Comparison of ENCODE assay signal across 8 cellular contexts in the genomic region with DNA sequence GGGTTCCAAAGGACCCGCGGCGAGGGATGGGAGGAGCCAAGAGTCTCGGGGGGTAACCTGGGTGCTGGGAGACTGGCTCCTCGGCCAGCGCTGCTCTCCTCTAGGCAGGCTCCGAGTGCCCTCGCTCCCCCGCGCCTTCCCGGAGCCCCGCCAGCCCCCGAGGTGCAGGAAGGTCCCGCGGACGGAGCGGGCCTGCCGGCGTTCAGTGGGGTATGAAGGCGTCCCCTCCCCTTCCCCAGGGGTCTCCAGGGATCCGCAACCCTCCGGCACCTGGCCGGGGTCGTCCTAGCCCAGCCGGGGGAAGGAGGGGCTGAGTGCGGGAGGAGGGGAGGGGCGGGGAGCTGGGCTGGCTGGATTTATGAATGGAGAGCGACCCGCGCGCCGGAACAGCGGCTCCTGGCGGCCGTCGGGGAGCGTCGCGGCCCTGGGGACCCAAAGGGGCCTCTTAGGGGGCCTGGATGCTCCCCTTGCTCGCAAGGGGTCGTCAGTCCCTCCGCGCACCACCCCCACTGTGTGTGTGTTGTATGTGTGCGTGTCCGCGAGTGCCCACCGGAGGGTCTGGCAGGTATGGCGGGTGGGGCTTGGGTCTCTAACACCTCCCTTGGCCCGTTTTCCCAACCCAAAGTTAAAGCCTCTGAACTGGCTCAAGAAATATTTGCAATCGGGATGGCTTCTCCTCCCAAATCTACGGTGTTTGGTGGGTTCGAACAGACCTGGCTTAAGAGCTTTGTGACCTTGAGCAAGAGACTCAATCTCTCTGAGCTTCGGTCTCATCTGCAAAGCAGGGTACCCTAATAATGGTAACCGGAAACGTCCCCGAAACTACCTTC. TPM values are rescaled to one million over a fixed set of nuclear protein-coding genes. Genes with fewer than 3 reads are reported as not detected.
DNase-seq lines count a peak whose midpoint lies in the region; ATAC-seq and TF ChIP-seq lines count a peak whose summit lies in the region.

No MANE protein-coding gene starts in this region.

- no peak overlapping the region for H3K27ac Mint-ChIP-seq in MCF 10A (ENCODE audit: low read depth, unreplicated experiment)

- POLR2A ChIA-PET in MCF 10A (lab: Yijun Ruan, JAX) = interaction anchor here (1.3 to 2.3 kb wide), 3 partner anchors 10 to 171 kb away, joined by 4 to 11 read pairs (median 5); no protein-coding TSS in a partner anchor

- H3K27me3 Mint-ChIP-seq in MCF 10A (ENCODE audit: insufficient read depth, unreplicated experiment) = peaks cover 29% of the 10 kb centered on the region

- no peak overlapping the region for H3K4me3 Mint-ChIP-seq in MCF 10A (ENCODE audit: unreplicated experiment)

- peak overlapping the region; percentile 77 for H3K4me3 ChIP-seq in HUES6 (ENCODE audit: low read depth, low read length)

- peaks cover 13% of the 10 kb centered on the region for H3K4me1 ChIP-seq in HUES6 (ENCODE audit: control insufficient read depth, insufficient read depth, low read length)

- H3K9ac ChIP-seq in HUES6 (ENCODE audit: low read length) = peak overlapping the region; percentile 25

- no peaks in the 10 kb centered on the region for H3K36me3 Mint-ChIP-seq in MCF 10A (ENCODE audit: insufficient read depth, unreplicated experiment)

- CTCF ChIA-PET in MCF 10A (lab: Yijun Ruan, JAX) = interaction anchor here (0.5 to 1.8 kb wide), 22 partner anchors 9 to 789 kb away, joined by 3 to 9 read pairs (median 4); a partner anchor contains a TSS

- H3K9me3 ChIP-seq in HUES6 (ENCODE audit: control insufficient read depth, insufficient read depth, low read depth, low read length) = no peaks in the 10 kb centered on the region

- no peak overlapping the region for H3K27ac ChIP-seq in HUES6 (ENCODE audit: low read depth, low read length)

- ATAC-seq in GM19455 (IDR thresholded peaks at IDR 0.05; ENCODE audit: unreplicated experiment) (no peak), HG03135 (IDR thresholded peaks at IDR 0.05; ENCODE audit: unreplicated experiment) (no peak)

- TF ChIP-seq CTCF in MCF 10A (IDR thresholded peaks at IDR 0.05; ENCODE audit: unreplicated experiment) = peak; percentile 81

- no peaks in the 10 kb centered on the region for H3K9me3 Mint-ChIP-seq in MCF 10A (ENCODE audit: unreplicated experiment)

- intact Hi-C loops in MCF 10A (cut with micrococcal nuclease) = no loop called here

- DNase-seq in DMS79 (lab: John Stamatoyannopoulos, UW) = peak; percentile 28
- DNase-seq in SW480 (ENCODE audit: low spot score) = peak; percentile 29
- no peak for DNase-seq in MCF 10A (ENCODE audit: unreplicated experiment)
- DNase-seq in kidney tubule cell (ENCODE audit: low spot score) = peak; percentile 28
- peak; percentile 23 for DNase-seq in stimulated activated CD8-positive, alpha-beta memory T cell treated with anti-CD3 and anti-CD28 coated beads, Interleukin-15, amount 100 ng/mL, for 1 hour (ENCODE audit: low read depth)

- H3K4me1 Mint-ChIP-seq in MCF 10A (ENCODE audit: insufficient read depth, unreplicated experiment) = no peaks in the 10 kb centered on the region

- no peaks in the 10 kb centered on the region for H3K36me3 ChIP-seq in HUES6 (ENCODE audit: control insufficient read depth, insufficient read depth, low read length)

- peaks cover 44% of the 10 kb centered on the region for H3K27me3 ChIP-seq in HUES6 (ENCODE audit: control insufficient read depth, insufficient read depth, low read length)

- BruUV-seq in MCF 10A (replicated peaks; lab: Mats Ljungman, UMichigan) = no TSS peak

RNA-seq across cellular contexts. Expression of a gene that starts 0.6 kb away (rescaled TPM):
- not detected in 2 replicates for total RNA-seq in MCF 10A (2022)

RNA-seq across cellular contexts. Expression of a gene that starts 26.5 kb away (rescaled TPM):
- 56.7 and 61.1 TPM in 2 replicates for total RNA-seq in MCF 10A (2022)

RNA-seq across cellular contexts. Expression of a gene that starts 41.8 kb away (rescaled TPM):
- 2.7 and 2.9 TPM in 2 replicates for total RNA-seq in MCF 10A (2022)
